2 cellular contexts compared by ENCODE assay signal in the genomic region with DNA sequence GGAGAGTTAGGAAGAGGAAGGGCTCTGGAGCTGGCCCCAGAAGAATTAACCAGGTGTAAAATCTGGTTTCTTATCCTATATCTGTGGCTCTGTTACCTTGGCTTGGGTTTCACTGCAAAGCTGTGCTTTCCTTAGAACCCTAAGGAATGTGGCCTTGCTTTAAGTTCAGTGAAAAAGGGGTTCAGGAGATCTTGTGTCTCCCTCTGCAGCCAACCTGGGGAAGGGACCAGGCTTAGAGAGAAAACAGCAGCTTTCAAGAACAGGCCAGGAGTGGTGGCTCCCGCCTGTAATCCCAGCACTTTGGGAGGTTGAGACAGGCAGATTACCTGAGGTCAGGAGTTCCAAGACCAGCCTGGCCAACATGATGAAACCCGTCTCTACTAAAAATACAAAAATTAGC.
TF ChIP-seq lines count a peak whose summit lies in the region.

No MANE protein-coding gene starts in this region.

TF ChIP-seq in HCT116, 20 proteins besides CTCF, POLR2A, EP300 and RAD21 (continued from another document):
- TF ChIP-seq EZH2phosphoT487 (IDR thresholded peaks at IDR 0.05; ENCODE audit: borderline replicate concordance) = no peak
- TF ChIP-seq JUND (IDR thresholded peaks at IDR 0.05) = no peak
- no peak for TF ChIP-seq FOSL1 (IDR thresholded peaks at IDR 0.05; ENCODE audit: low read depth)
- TF ChIP-seq SIN3A (IDR thresholded peaks at IDR 0.05; ENCODE audit: low read depth) = no peak
- TF ChIP-seq MAX (IDR thresholded peaks at IDR 0.05) = no peak
TF ChIP-seq in HCT116: peak in this region for 0.

TF ChIP-seq in WTC11, 78 proteins besides CTCF, POLR2A, EP300 and RAD21 (continued from another document):
- no peak for TF ChIP-seq GABPB1 (CRISPR knock-in tag; IDR thresholded peaks at IDR 0.05)
- TF ChIP-seq TEAD1 (CRISPR knock-in tag; IDR thresholded peaks at IDR 0.05) = no peak
- no peak for TF ChIP-seq KAT7 (CRISPR knock-in tag; IDR thresholded peaks at IDR 0.05; ENCODE audit: borderline replicate concordance)
- no peak for TF ChIP-seq IRF2 (CRISPR knock-in tag; IDR thresholded peaks at IDR 0.05; ENCODE audit: borderline replicate concordance, low read depth)
- TF ChIP-seq, protein P1, sequence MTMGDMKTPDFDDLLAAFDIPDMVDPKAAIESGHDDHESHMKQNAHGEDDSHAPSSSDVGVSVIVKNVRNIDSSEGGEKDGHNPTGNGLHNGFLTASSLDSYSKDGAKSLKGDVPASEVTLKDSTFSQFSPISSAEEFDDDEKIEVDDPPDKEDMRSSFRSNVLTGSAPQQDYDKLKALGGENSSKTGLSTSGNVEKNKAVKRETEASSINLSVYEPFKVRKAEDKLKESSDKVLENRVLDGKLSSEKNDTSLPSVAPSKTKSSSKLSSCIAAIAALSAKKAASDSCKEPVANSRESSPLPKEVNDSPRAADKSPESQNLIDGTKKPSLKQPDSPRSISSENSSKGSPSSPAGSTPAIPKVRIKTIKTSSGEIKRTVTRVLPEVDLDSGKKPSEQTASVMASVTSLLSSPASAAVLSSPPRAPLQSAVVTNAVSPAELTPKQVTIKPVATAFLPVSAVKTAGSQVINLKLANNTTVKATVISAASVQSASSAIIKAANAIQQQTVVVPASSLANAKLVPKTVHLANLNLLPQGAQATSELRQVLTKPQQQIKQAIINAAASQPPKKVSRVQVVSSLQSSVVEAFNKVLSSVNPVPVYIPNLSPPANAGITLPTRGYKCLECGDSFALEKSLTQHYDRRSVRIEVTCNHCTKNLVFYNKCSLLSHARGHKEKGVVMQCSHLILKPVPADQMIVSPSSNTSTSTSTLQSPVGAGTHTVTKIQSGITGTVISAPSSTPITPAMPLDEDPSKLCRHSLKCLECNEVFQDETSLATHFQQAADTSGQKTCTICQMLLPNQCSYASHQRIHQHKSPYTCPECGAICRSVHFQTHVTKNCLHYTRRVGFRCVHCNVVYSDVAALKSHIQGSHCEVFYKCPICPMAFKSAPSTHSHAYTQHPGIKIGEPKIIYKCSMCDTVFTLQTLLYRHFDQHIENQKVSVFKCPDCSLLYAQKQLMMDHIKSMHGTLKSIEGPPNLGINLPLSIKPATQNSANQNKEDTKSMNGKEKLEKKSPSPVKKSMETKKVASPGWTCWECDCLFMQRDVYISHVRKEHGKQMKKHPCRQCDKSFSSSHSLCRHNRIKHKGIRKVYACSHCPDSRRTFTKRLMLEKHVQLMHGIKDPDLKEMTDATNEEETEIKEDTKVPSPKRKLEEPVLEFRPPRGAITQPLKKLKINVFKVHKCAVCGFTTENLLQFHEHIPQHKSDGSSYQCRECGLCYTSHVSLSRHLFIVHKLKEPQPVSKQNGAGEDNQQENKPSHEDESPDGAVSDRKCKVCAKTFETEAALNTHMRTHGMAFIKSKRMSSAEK (CRISPR knock-in tag; IDR thresholded peaks at IDR 0.05; ENCODE audit: borderline replicate concordance) = no peak
- TF ChIP-seq NR2C2 (CRISPR knock-in tag; IDR thresholded peaks at IDR 0.05) = no peak
TF ChIP-seq in WTC11: peak in this region for 0.
